Comparison of ENCODE assay signal across 1 cellular context in the genomic region with DNA sequence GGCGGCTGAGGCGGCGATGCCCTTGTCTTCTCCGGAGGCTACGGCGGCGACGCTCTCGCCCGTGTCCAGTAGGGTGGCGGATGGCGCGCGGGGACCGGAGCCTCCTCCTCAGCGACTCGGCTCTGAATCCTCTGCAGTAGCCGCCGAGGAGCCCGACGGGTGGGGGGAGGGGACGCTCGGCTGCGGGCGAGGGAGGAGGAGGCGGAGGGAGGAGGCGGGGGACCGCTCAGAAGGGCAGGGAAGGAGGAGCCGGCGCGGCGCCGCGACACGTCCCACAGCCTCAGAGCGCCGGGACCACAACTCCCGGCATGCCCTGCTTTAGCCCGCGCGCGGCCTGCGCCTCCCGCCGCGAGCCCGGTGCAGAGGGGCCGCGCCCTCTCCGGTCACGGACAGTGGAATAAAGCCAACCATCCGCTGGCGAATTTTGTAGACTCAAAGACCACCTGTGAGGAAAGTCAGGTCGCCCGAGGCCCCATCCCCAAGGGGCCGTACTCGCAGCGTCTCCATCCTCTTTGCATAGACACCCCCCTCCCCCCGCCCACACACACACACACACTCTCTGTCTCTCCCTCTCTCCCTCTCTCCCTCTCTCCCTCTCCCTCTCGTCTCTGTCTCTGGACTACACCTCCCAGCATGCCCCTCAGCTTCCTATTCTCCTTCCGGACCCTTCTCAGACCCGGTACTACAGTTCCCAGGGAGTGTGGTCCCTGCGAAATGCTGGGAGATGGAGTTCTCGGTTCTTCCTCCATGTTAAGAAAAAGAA.
TF ChIP-seq lines count a peak whose summit lies in the region.

A gene with protein sequence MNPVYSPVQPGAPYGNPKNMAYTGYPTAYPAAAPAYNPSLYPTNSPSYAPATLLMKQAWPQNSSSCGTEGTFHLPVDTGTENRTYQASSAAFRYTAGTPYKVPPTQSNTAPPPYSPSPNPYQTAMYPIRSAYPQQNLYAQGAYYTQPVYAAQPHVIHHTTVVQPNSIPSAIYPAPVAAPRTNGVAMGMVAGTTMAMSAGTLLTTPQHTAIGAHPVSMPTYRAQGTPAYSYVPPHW (minus strand): TSS at position 157 of the 763 bp plus-strand sequence. CDS start 129,638 bp downstream, outside the sequence.

TF ChIP-seq in HepG2, 621 proteins besides CTCF, POLR2A, EP300 and RAD21 (continued from another document and continues in another):
- TF ChIP-seq, protein P1, sequence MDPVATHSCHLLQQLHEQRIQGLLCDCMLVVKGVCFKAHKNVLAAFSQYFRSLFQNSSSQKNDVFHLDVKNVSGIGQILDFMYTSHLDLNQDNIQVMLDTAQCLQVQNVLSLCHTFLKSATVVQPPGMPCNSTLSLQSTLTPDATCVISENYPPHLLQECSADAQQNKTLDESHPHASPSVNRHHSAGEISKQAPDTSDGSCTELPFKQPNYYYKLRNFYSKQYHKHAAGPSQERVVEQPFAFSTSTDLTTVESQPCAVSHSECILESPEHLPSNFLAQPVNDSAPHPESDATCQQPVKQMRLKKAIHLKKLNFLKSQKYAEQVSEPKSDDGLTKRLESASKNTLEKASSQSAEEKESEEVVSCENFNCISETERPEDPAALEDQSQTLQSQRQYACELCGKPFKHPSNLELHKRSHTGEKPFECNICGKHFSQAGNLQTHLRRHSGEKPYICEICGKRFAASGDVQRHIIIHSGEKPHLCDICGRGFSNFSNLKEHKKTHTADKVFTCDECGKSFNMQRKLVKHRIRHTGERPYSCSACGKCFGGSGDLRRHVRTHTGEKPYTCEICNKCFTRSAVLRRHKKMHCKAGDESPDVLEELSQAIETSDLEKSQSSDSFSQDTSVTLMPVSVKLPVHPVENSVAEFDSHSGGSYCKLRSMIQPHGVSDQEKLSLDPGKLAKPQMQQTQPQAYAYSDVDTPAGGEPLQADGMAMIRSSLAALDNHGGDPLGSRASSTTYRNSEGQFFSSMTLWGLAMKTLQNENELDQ (CRISPR knock-in tag; IDR thresholded peaks at IDR 0.05; ENCODE audit: borderline replicate concordance): no peak
- TF ChIP-seq FOXA1 (IDR thresholded peaks at IDR 0.05) (no peak), FOXA1 (CRISPR knock-in tag; IDR thresholded peaks at IDR 0.05) (peak; percentile 21; the same call in 1 of the 2 replicates), ATF3 (CRISPR knock-in tag; IDR thresholded peaks at IDR 0.05) (0 out of 2 replicates have a peak, but pooled peaks have one; percentile 10), MED8 (CRISPR knock-in tag; IDR thresholded peaks at IDR 0.05; ENCODE audit: insufficient replicate concordance) (peak; percentile 37), ZBTB3 (CRISPR knock-in tag; IDR thresholded peaks at IDR 0.05; ENCODE audit: borderline replicate concordance, low read depth) (0 out of 2 replicates have a peak, but pooled peaks have one; percentile 27), ZC3H13 (CRISPR knock-in tag; IDR thresholded peaks at IDR 0.05) (no peak), ZNF34 (CRISPR knock-in tag; IDR thresholded peaks at IDR 0.05; ENCODE audit: borderline replicate concordance) (0 out of 2 replicates have a peak, but pooled peaks have one; percentile 51), EEA1 (CRISPR knock-in tag; IDR thresholded peaks at IDR 0.05; ENCODE audit: borderline replicate concordance) (no peak), HDAC1 (CRISPR knock-in tag; IDR thresholded peaks at IDR 0.05) (peak; percentile 65), ZFP90 (CRISPR knock-in tag; IDR thresholded peaks at IDR 0.05; ENCODE audit: borderline replicate concordance) (peak; percentile 72; the same call in 1 of the 2 replicates), ZNF556 (CRISPR knock-in tag; IDR thresholded peaks at IDR 0.05; ENCODE audit: borderline replicate concordance) (peak; percentile 57), KLF15 (CRISPR knock-in tag; IDR thresholded peaks at IDR 0.05; ENCODE audit: borderline replicate concordance) (peak; percentile 20; the same call in 1 of the 2 replicates), IKZF5 (CRISPR knock-in tag; IDR thresholded peaks at IDR 0.05) (peak; percentile 64), ASH2L (IDR thresholded peaks at IDR 0.05; ENCODE audit: insufficient read length, low read depth, low read length) (peak; percentile 96), MIER2 (CRISPR knock-in tag; IDR thresholded peaks at IDR 0.05) (peak; percentile 52), KDM5A (IDR thresholded peaks at IDR 0.05; ENCODE audit: borderline replicate concordance, low read length) (peak; percentile 84; the same call in 1 of the 2 replicates), KDM5B (CRISPR knock-in tag; IDR thresholded peaks at IDR 0.05; ENCODE audit: borderline replicate concordance) (peak; percentile 85; the same call in 1 of the 2 replicates), POGZ (CRISPR knock-in tag; IDR thresholded peaks at IDR 0.05) (peak; percentile 34; the same call in 1 of the 2 replicates), ZNF563 (CRISPR knock-in tag; IDR thresholded peaks at IDR 0.05) (0 out of 2 replicates have a peak, but pooled peaks have one; percentile 26), ZNF501 (CRISPR knock-in tag; IDR thresholded peaks at IDR 0.05) (peak; percentile 64; the same call in 1 of the 2 replicates), YEATS4 (CRISPR knock-in tag; IDR thresholded peaks at IDR 0.05; ENCODE audit: borderline replicate concordance) (peak; percentile 54; the same call in 1 of the 2 replicates), ZNF687 (CRISPR knock-in tag; IDR thresholded peaks at IDR 0.05) (peak; percentile 78)
- TF ChIP-seq, protein P2, sequence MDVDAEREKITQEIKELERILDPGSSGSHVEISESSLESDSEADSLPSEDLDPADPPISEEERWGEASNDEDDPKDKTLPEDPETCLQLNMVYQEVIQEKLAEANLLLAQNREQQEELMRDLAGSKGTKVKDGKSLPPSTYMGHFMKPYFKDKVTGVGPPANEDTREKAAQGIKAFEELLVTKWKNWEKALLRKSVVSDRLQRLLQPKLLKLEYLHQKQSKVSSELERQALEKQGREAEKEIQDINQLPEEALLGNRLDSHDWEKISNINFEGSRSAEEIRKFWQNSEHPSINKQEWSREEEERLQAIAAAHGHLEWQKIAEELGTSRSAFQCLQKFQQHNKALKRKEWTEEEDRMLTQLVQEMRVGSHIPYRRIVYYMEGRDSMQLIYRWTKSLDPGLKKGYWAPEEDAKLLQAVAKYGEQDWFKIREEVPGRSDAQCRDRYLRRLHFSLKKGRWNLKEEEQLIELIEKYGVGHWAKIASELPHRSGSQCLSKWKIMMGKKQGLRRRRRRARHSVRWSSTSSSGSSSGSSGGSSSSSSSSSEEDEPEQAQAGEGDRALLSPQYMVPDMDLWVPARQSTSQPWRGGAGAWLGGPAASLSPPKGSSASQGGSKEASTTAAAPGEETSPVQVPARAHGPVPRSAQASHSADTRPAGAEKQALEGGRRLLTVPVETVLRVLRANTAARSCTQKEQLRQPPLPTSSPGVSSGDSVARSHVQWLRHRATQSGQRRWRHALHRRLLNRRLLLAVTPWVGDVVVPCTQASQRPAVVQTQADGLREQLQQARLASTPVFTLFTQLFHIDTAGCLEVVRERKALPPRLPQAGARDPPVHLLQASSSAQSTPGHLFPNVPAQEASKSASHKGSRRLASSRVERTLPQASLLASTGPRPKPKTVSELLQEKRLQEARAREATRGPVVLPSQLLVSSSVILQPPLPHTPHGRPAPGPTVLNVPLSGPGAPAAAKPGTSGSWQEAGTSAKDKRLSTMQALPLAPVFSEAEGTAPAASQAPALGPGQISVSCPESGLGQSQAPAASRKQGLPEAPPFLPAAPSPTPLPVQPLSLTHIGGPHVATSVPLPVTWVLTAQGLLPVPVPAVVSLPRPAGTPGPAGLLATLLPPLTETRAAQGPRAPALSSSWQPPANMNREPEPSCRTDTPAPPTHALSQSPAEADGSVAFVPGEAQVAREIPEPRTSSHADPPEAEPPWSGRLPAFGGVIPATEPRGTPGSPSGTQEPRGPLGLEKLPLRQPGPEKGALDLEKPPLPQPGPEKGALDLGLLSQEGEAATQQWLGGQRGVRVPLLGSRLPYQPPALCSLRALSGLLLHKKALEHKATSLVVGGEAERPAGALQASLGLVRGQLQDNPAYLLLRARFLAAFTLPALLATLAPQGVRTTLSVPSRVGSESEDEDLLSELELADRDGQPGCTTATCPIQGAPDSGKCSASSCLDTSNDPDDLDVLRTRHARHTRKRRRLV (CRISPR knock-in tag; IDR thresholded peaks at IDR 0.05): peak; percentile 94
- TF ChIP-seq, protein P3, sequence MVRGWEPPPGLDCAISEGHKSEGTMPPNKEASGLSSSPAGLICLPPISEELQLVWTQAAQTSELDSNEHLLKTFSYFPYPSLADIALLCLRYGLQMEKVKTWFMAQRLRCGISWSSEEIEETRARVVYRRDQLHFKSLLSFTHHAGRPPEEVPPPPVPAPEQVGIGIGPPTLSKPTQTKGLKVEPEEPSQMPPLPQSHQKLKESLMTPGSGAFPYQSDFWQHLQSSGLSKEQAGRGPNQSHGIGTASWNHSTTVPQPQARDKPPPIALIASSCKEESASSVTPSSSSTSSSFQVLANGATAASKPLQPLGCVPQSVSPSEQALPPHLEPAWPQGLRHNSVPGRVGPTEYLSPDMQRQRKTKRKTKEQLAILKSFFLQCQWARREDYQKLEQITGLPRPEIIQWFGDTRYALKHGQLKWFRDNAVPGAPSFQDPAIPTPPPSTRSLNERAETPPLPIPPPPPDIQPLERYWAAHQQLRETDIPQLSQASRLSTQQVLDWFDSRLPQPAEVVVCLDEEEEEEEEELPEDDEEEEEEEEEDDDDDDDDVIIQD (CRISPR knock-in tag; IDR thresholded peaks at IDR 0.05; ENCODE audit: low read depth): 0 out of 2 replicates have a peak, but pooled peaks have one; percentile 46
- TF ChIP-seq, protein P4, sequence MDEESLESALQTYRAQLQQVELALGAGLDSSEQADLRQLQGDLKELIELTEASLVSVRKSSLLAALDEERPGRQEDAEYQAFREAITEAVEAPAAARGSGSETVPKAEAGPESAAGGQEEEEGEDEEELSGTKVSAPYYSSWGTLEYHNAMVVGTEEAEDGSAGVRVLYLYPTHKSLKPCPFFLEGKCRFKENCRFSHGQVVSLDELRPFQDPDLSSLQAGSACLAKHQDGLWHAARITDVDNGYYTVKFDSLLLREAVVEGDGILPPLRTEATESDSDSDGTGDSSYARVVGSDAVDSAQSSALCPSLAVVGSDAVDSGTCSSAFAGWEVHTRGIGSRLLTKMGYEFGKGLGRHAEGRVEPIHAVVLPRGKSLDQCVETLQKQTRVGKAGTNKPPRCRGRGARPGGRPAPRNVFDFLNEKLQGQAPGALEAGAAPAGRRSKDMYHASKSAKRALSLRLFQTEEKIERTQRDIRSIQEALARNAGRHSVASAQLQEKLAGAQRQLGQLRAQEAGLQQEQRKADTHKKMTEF (CRISPR knock-in tag; IDR thresholded peaks at IDR 0.05): peak; percentile 90
- TF ChIP-seq, protein P5, sequence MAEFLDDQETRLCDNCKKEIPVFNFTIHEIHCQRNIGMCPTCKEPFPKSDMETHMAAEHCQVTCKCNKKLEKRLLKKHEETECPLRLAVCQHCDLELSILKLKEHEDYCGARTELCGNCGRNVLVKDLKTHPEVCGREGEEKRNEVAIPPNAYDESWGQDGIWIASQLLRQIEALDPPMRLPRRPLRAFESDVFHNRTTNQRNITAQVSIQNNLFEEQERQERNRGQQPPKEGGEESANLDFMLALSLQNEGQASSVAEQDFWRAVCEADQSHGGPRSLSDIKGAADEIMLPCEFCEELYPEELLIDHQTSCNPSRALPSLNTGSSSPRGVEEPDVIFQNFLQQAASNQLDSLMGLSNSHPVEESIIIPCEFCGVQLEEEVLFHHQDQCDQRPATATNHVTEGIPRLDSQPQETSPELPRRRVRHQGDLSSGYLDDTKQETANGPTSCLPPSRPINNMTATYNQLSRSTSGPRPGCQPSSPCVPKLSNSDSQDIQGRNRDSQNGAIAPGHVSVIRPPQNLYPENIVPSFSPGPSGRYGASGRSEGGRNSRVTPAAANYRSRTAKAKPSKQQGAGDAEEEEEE (CRISPR knock-in tag; IDR thresholded peaks at IDR 0.05; ENCODE audit: borderline replicate concordance): 0 out of 2 replicates have a peak, but pooled peaks have one; percentile 30
- TF ChIP-seq, protein P6, sequence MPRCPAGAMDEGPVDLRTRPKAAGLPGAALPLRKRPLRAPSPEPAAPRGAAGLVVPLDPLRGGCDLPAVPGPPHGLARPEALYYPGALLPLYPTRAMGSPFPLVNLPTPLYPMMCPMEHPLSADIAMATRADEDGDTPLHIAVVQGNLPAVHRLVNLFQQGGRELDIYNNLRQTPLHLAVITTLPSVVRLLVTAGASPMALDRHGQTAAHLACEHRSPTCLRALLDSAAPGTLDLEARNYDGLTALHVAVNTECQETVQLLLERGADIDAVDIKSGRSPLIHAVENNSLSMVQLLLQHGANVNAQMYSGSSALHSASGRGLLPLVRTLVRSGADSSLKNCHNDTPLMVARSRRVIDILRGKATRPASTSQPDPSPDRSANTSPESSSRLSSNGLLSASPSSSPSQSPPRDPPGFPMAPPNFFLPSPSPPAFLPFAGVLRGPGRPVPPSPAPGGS (CRISPR knock-in tag; IDR thresholded peaks at IDR 0.05): 0 out of 2 replicates have a peak, but pooled peaks have one; percentile 11
